ENCODE assay signal across 18 cellular contexts in genomic region chr12:116808113-116808786, GRCh38.
"Had no signal": no experiment of that assay in that cellular context is flagged by ENCODE, and none has a peak within 500 bp of the region (broad histone marks: within the 10 kb centered on the region; RNA-seq: fewer than 3 reads in every experiment).

No MANE protein-coding gene starts in this region.

- H3K4me3 ChIP-seq: ascending aorta, lower lobe of right lung, pancreas, sigmoid colon had no signal

- H3K27ac ChIP-seq: ascending aorta, lower lobe of right lung, neutrophil, pancreas, sigmoid colon had no signal

- H3K9me3 ChIP-seq: ascending aorta, lower lobe of right lung, neutrophil, pancreas, sigmoid colon had no signal

- H3K4me1 ChIP-seq: ascending aorta, lower lobe of right lung, pancreas, sigmoid colon had no signal

- H3K27me3 ChIP-seq: ascending aorta, neutrophil, pancreas, sigmoid colon had no signal

- FAIRE-seq: frontal cortex, pancreas, TTC549 had no signal

- DNase-seq: activated CD4-positive, alpha-beta T cell treated with anti-CD3 and anti-CD28 coated beads for 36 hours; activated CD4-positive, alpha-beta T cell treated with anti-CD3 and anti-CD28 coated beads, Interleukin-2, amount 50 U/mL, for 48 hours; activated gamma-delta T cell; cerebellar nuclear complex; cortex of kidney; hypothalamus; islet precursor cell; left colon; lower lobe of right lung; natural killer cell; pancreas; sigmoid colon; stimulated activated CD4-positive, alpha-beta T cell treated with anti-CD3 and anti-CD28 coated beads, Interleukin-4, amount 100 ng/mL, for 4 hours had no signal

- H3K36me3 ChIP-seq: ascending aorta, lower lobe of right lung, neutrophil, pancreas, sigmoid colon had no signal

- ATAC-seq: activated CD4-positive, alpha-beta T cell treated with anti-CD3 and anti-CD28 coated beads for 36 hours; left colon; lower lobe of right lung; natural killer cell; pancreas; stimulated activated memory B cell treated with anti-CD40 and anti-IgM and Interleukin-4, amounts not matched to agents 10 μg/mL and 1 μg/mL and 100 μg/mL, for 72 hours had no signal
